15 cellular contexts compared by ENCODE assay signal in genomic region chr15:67828969-67829646, GRCh38. TPM values are rescaled to one million over a fixed set of nuclear protein-coding genes. Genes with fewer than 3 reads are reported as not detected.
A peak's percentile ranks its signal among the peaks of the same experiment; 100 is the strongest.
DNase-seq lines count a peak whose midpoint lies in the region; ATAC-seq, FAIRE-seq and TF ChIP-seq lines count a peak whose summit lies in the region.
"Had no signal": no experiment of that assay in that cellular context is flagged by ENCODE, and none has a peak within 500 bp of the region (broad histone marks: within the 10 kb centered on the region; RNA-seq: fewer than 3 reads in every experiment).

No MANE protein-coding gene starts in this region.

- BruUV-seq in MCF 10A (replicated peaks; lab: Mats Ljungman, UMichigan): no TSS peak

- FAIRE-seq in GM19239 (lab: Jason Lieb, UNC): no peak
- FAIRE-seq: astrocyte, pancreas had no signal

- peaks cover 6% of the 10 kb centered on the region for H3K36me3 Mint-ChIP-seq in activated CD8-positive, alpha-beta memory T cell treated with anti-CD3 and anti-CD28 coated beads, Interleukin-2, amount 10 ng/mL, durations not matched to agents 7 days and 5 days
- H3K36me3 Mint-ChIP-seq in activated T-cell treated with anti-CD3 and anti-CD28 coated beads, Interleukin-2, amount 50 U/mL, for 72 hours (ENCODE audit: insufficient read depth in 2 of 2): no peaks in the 10 kb centered on the region
- peaks cover 9% of the 10 kb centered on the region for H3K36me3 Mint-ChIP-seq in stimulated activated effector memory CD8-positive, alpha-beta T cell treated with anti-CD3 and anti-CD28 coated beads, Interleukin-12 subunit alpha, Interleukin-12 subunit beta, amount 100 ng/mL, for 72 hours
- H3K36me3 Mint-ChIP-seq in MCF 10A (ENCODE audit: insufficient read depth, unreplicated experiment): no peaks in the 10 kb centered on the region

- H3K36me3 ChIP-seq in iPS-15b (ENCODE audit: control insufficient read depth, insufficient read depth, low read length): no peaks in the 10 kb centered on the region
- H3K36me3 ChIP-seq: MG63, pancreas had no signal

- H3K27me3 ChIP-seq in iPS-15b (ENCODE audit: control insufficient read depth, insufficient read depth, low read length): peaks cover 95% of the 10 kb centered on the region

- H3K4me3 ChIP-seq in iPS-15b (ENCODE audit: low read depth, low read length): peak overlapping the region; percentile 30
- H3K4me3 ChIP-seq: MG63, pancreas had no signal

- POLR2A ChIA-PET in MCF 10A (lab: Yijun Ruan, JAX): interaction anchor here (1.2 kb wide), 1 partner anchor 589 kb away, joined by 3 read pairs; no protein-coding TSS in a partner anchor

- DNase-seq in activated CD8-positive, alpha-beta memory T cell treated with anti-CD3 and anti-CD28 coated beads, Interleukin-2, amount 10 ng/mL, durations not matched to agents 7 days and 5 days: no peak
- no peak for DNase-seq in activated CD8-positive, alpha-beta memory T cell treated with anti-CD3 and anti-CD28 coated beads, Interleukin-2, amount 50 U/mL, for 48 hours
- peak in 1 of 2 donors; percentile 6 for DNase-seq in activated T-cell treated with anti-CD3 and anti-CD28 coated beads, Interleukin-2, amount 50 U/mL, for 72 hours
- no peak for DNase-seq in stimulated activated effector memory CD8-positive, alpha-beta T cell treated with anti-CD3 and anti-CD28 coated beads, Interleukin-12 subunit alpha, Interleukin-12 subunit beta, amount 100 ng/mL, for 72 hours (ENCODE audit: low spot score in 2 of 2)
- no peak for DNase-seq in GM19239 (ENCODE audit: insufficient read length, low spot score)
- no peak for DNase-seq in MCF 10A (ENCODE audit: unreplicated experiment)
- DNase-seq in MV-4-11 (lab: John Stamatoyannopoulos, UW): no peak
- DNase-seq: DMS79, MG63, NCI-H2227 treated with DMSO at 0.1 percent for 48 hours, pancreas had no signal

- peak overlapping the region; percentile 36 for H3K27ac Mint-ChIP-seq in activated CD8-positive, alpha-beta memory T cell treated with anti-CD3 and anti-CD28 coated beads, Interleukin-2, amount 10 ng/mL, durations not matched to agents 7 days and 5 days
- no peak overlapping the region for H3K27ac Mint-ChIP-seq in activated T-cell treated with anti-CD3 and anti-CD28 coated beads, Interleukin-2, amount 50 U/mL, for 72 hours
- H3K27ac Mint-ChIP-seq in stimulated activated effector memory CD8-positive, alpha-beta T cell treated with anti-CD3 and anti-CD28 coated beads, Interleukin-12 subunit alpha, Interleukin-12 subunit beta, amount 100 ng/mL, for 72 hours: no peak overlapping the region
- no peak overlapping the region for H3K27ac Mint-ChIP-seq in MCF 10A (ENCODE audit: low read depth, unreplicated experiment)

- no peaks in the 10 kb centered on the region for H3K9me3 ChIP-seq in iPS-15b (ENCODE audit: control insufficient read depth, insufficient read depth, low read length)
- H3K9me3 ChIP-seq: MG63, pancreas had no signal

- no peak overlapping the region for H3K4me3 Mint-ChIP-seq in activated CD8-positive, alpha-beta memory T cell treated with anti-CD3 and anti-CD28 coated beads, Interleukin-2, amount 10 ng/mL, durations not matched to agents 7 days and 5 days
- H3K4me3 Mint-ChIP-seq in activated T-cell treated with anti-CD3 and anti-CD28 coated beads, Interleukin-2, amount 50 U/mL, for 72 hours: peak overlapping the region; percentile 58 to 77
- peak overlapping the region; percentile 4 for H3K4me3 Mint-ChIP-seq in stimulated activated effector memory CD8-positive, alpha-beta T cell treated with anti-CD3 and anti-CD28 coated beads, Interleukin-12 subunit alpha, Interleukin-12 subunit beta, amount 100 ng/mL, for 72 hours
- no peak overlapping the region for H3K4me3 Mint-ChIP-seq in MCF 10A (ENCODE audit: unreplicated experiment)

- peaks cover 21% of the 10 kb centered on the region for H3K4me1 ChIP-seq in iPS-15b (ENCODE audit: control insufficient read depth, insufficient read depth, low read length)

- peaks cover 24% of the 10 kb centered on the region for H3K4me1 Mint-ChIP-seq in activated CD8-positive, alpha-beta memory T cell treated with anti-CD3 and anti-CD28 coated beads, Interleukin-2, amount 10 ng/mL, durations not matched to agents 7 days and 5 days
- H3K4me1 Mint-ChIP-seq in activated T-cell treated with anti-CD3 and anti-CD28 coated beads, Interleukin-2, amount 50 U/mL, for 72 hours (ENCODE audit: low read depth): peaks cover 37% of the 10 kb centered on the region
- peaks cover 42% of the 10 kb centered on the region for H3K4me1 Mint-ChIP-seq in stimulated activated effector memory CD8-positive, alpha-beta T cell treated with anti-CD3 and anti-CD28 coated beads, Interleukin-12 subunit alpha, Interleukin-12 subunit beta, amount 100 ng/mL, for 72 hours
- H3K4me1 Mint-ChIP-seq in MCF 10A (ENCODE audit: insufficient read depth, unreplicated experiment): peaks cover 5% of the 10 kb centered on the region

- peaks cover 2% of the 10 kb centered on the region for H3K9me3 Mint-ChIP-seq in activated CD8-positive, alpha-beta memory T cell treated with anti-CD3 and anti-CD28 coated beads, Interleukin-2, amount 10 ng/mL, durations not matched to agents 7 days and 5 days (ENCODE audit: low read depth)
- no peaks in the 10 kb centered on the region for H3K9me3 Mint-ChIP-seq in activated T-cell treated with anti-CD3 and anti-CD28 coated beads, Interleukin-2, amount 50 U/mL, for 72 hours
- H3K9me3 Mint-ChIP-seq in stimulated activated effector memory CD8-positive, alpha-beta T cell treated with anti-CD3 and anti-CD28 coated beads, Interleukin-12 subunit alpha, Interleukin-12 subunit beta, amount 100 ng/mL, for 72 hours: no peaks in the 10 kb centered on the region
- H3K9me3 Mint-ChIP-seq in MCF 10A (ENCODE audit: unreplicated experiment): no peaks in the 10 kb centered on the region

- no peak for ATAC-seq in activated CD8-positive, alpha-beta memory T cell treated with anti-CD3 and anti-CD28 coated beads, Interleukin-2, amount 10 ng/mL, durations not matched to agents 7 days and 5 days
- no peak for ATAC-seq in activated T-cell treated with anti-CD3 and anti-CD28 coated beads, Interleukin-2, amount 50 U/mL, for 72 hours (replicated peaks in 1 of 2)
- ATAC-seq in stimulated activated effector memory CD8-positive, alpha-beta T cell treated with anti-CD3 and anti-CD28 coated beads, Interleukin-12 subunit alpha, Interleukin-12 subunit beta, amount 100 ng/mL, for 72 hours: no peak
- ATAC-seq: pancreas had no signal

- TF ChIP-seq CTCF in MCF 10A (IDR thresholded peaks at IDR 0.05; ENCODE audit: unreplicated experiment): no peak

- no peak overlapping the region for H3K9ac ChIP-seq in iPS-15b (ENCODE audit: low read depth, low read length)

- intact Hi-C loops in MCF 10A (cut with micrococcal nuclease): no loop called here

- H3K27me3 Mint-ChIP-seq in activated CD8-positive, alpha-beta memory T cell treated with anti-CD3 and anti-CD28 coated beads, Interleukin-2, amount 10 ng/mL, durations not matched to agents 7 days and 5 days: peaks cover 78% of the 10 kb centered on the region
- peaks cover 81% of the 10 kb centered on the region for H3K27me3 Mint-ChIP-seq in activated T-cell treated with anti-CD3 and anti-CD28 coated beads, Interleukin-2, amount 50 U/mL, for 72 hours (ENCODE audit: low read depth)
- peaks cover 24% of the 10 kb centered on the region for H3K27me3 Mint-ChIP-seq in MCF 10A (ENCODE audit: insufficient read depth, unreplicated experiment)

- CTCF ChIA-PET in activated CD8-positive, alpha-beta memory T cell treated with anti-CD3 and anti-CD28 coated beads, Interleukin-2, amount 10 ng/mL, durations not matched to agents 7 days and 5 days (lab: Charles Lee): no interaction called here
- CTCF ChIA-PET in MCF 10A (lab: Yijun Ruan, JAX): no interaction called here

RNA-seq across cellular contexts. Expression of gene SKOR1, which starts 3.8 kb away (rescaled TPM):
- total RNA-seq in activated CD8-positive, alpha-beta memory T cell treated with anti-CD3 and anti-CD28 coated beads, Interleukin-2, amount 10 ng/mL, durations not matched to agents 7 days and 5 days: under 1 TPM; 0.19 to 0.23 TPM
- under 1 TPM; 0.31 to 0.95 TPM for total RNA-seq in activated T-cell treated with anti-CD3 and anti-CD28 coated beads, Interleukin-2, amount 50 U/mL, for 72 hours
- 0.07 and 0.17 TPM in 2 replicates for total RNA-seq in MCF 10A (2022)
- total RNA-seq: astrocyte had no signal

RNA-seq across cellular contexts. Expression of gene RNU6-1, which starts 10.7 kb away (rescaled TPM):
- not detected for total RNA-seq in activated CD8-positive, alpha-beta memory T cell treated with anti-CD3 and anti-CD28 coated beads, Interleukin-2, amount 10 ng/mL, durations not matched to agents 7 days and 5 days
- not detected for total RNA-seq in activated T-cell treated with anti-CD3 and anti-CD28 coated beads, Interleukin-2, amount 50 U/mL, for 72 hours
- total RNA-seq in MCF 10A (2022): not detected in 2 replicates
- total RNA-seq: astrocyte; lower leg skin; pancreas; T-helper 1 cell treated with Interleukin-12 subunit alpha and Interleukin-12 subunit beta and Interleukin-4 antibody, amounts not matched to agents 30 ng/mL and 1 ng/mL, for 36 hours had no signal

Comparison
In these comparisons a context has a peak if more than half of its experiments do, and no peak if none do; other contexts are left out.
1. H3K4me3 Mint-ChIP-seq: peak in activated T-cell treated with anti-CD3 and anti-CD28 coated beads, Interleukin-2, amount 50 U/mL, for 72 hours (2 of 2) and stimulated activated effector memory CD8-positive, alpha-beta T cell treated with anti-CD3 and anti-CD28 coated beads, Interleukin-12 subunit alpha, Interleukin-12 subunit beta, amount 100 ng/mL, for 72 hours (single experiment); none in activated CD8-positive, alpha-beta memory T cell treated with anti-CD3 and anti-CD28 coated beads, Interleukin-2, amount 10 ng/mL, durations not matched to agents 7 days and 5 days (single experiment) and MCF 10A (single experiment).